In genomic region chr2:159042115-159042850, GRCh38 we compare ENCODE assay signal across 25 cellular contexts.
DNase-seq lines count a peak whose midpoint lies in the region; ATAC-seq and TF ChIP-seq lines count a peak whose summit lies in the region.
"Had no signal": no experiment of that assay in that cellular context is flagged by ENCODE, and none has a peak within 500 bp of the region (broad histone marks: within the 10 kb centered on the region; RNA-seq: fewer than 3 reads in every experiment).

No MANE protein-coding gene starts in this region.

- H3K27me3 ChIP-seq in left ventricle myocardium inferior (ENCODE audit: low read depth), result no peaks in the 10 kb centered on the region
- H3K27me3 ChIP-seq: colonic mucosa, upper lobe of left lung had no signal

- H3K4me1 Mint-ChIP-seq in T-helper 17 cell (no peaks in the 10 kb centered on the region), progenitor cell of endocrine pancreas (ENCODE audit: low read depth) (peaks cover 7% of the 10 kb centered on the region)
- H3K4me1 Mint-ChIP-seq: activated B cell treated with CpG ODN at 0.5 μM for 24 hours; activated naive CD8-positive, alpha-beta T cell treated with anti-CD3 and anti-CD28 coated beads, Interleukin-2, amount 10 ng/mL, durations not matched to agents 7 days and 5 days; immature natural killer cell had no signal

- peaks cover 10% of the 10 kb centered on the region for H3K36me3 ChIP-seq in left ventricle myocardium inferior
- H3K36me3 ChIP-seq: colonic mucosa, HAP-1, upper lobe of left lung had no signal

- H3K9me3 ChIP-seq in T-helper 17 cell (ENCODE audit: control insufficient read depth, low read length, poor library complexity, severe bottlenecking) (no peaks in the 10 kb centered on the region), left ventricle myocardium inferior (replicated peaks) (peaks cover 6% of the 10 kb centered on the region)
- H3K9me3 ChIP-seq: colonic mucosa, upper lobe of left lung had no signal

- no peak for TF ChIP-seq CTCF in left ventricle myocardium inferior (IDR thresholded peaks at IDR 0.05; ENCODE audit: borderline replicate concordance)
- TF ChIP-seq CTCF in progenitor cell of endocrine pancreas (IDR thresholded peaks at IDR 0.05; ENCODE audit: unreplicated experiment), result no peak

- ATAC-seq in T-helper 17 cell, result no peak

- peak overlapping the region; percentile 32 for H3K4me3 Mint-ChIP-seq in T-helper 17 cell
- H3K4me3 Mint-ChIP-seq in progenitor cell of endocrine pancreas (ENCODE audit: low read depth), result no peak overlapping the region
- H3K4me3 Mint-ChIP-seq: activated B cell treated with CpG ODN at 0.5 μM for 24 hours; activated naive CD8-positive, alpha-beta T cell treated with anti-CD3 and anti-CD28 coated beads, Interleukin-2, amount 10 ng/mL, durations not matched to agents 7 days and 5 days; immature natural killer cell; stimulated activated naive CD8-positive, alpha-beta T cell treated with anti-CD3 and anti-CD28 coated beads, Interleukin-15, Interleukin-2, amounts not matched to agents 100 ng/mL and 50 ng/mL, for 24 hours had no signal

- peak; percentile 86 for TF ChIP-seq EP300 in Ishikawa (IDR thresholded peaks at IDR 0.05; ENCODE audit: borderline replicate concordance)

- H3K27ac Mint-ChIP-seq in T-helper 17 cell, result no peak overlapping the region
- peak overlapping the region; percentile 11 for H3K27ac Mint-ChIP-seq in progenitor cell of endocrine pancreas
- H3K27ac Mint-ChIP-seq: activated B cell treated with CpG ODN at 0.5 μM for 24 hours; activated naive CD8-positive, alpha-beta T cell treated with anti-CD3 and anti-CD28 coated beads, Interleukin-2, amount 10 ng/mL, durations not matched to agents 7 days and 5 days; immature natural killer cell; stimulated activated naive CD8-positive, alpha-beta T cell treated with anti-CD3 and anti-CD28 coated beads, Interleukin-15, Interleukin-2, amounts not matched to agents 100 ng/mL and 50 ng/mL, for 24 hours had no signal

- intact Hi-C loops in left ventricle myocardium inferior (cut with micrococcal nuclease), result loop anchor here (10.0 kb wide), 1 partner anchor 73 kb away; no protein-coding TSS in a partner anchor

- H3K9me3 Mint-ChIP-seq in progenitor cell of endocrine pancreas (ENCODE audit: low read depth), result peaks cover 22% of the 10 kb centered on the region
- H3K9me3 Mint-ChIP-seq: stimulated activated naive CD8-positive, alpha-beta T cell treated with anti-CD3 and anti-CD28 coated beads, Interleukin-15, Interleukin-2, amounts not matched to agents 100 ng/mL and 50 ng/mL, for 24 hours had no signal

- H3K36me3 Mint-ChIP-seq in T-helper 17 cell (ENCODE audit: low read depth) (peaks cover 4% of the 10 kb centered on the region), progenitor cell of endocrine pancreas (ENCODE audit: insufficient read depth) (peaks cover 30% of the 10 kb centered on the region)
- H3K36me3 Mint-ChIP-seq: activated naive CD8-positive, alpha-beta T cell treated with anti-CD3 and anti-CD28 coated beads, Interleukin-2, amount 10 ng/mL, durations not matched to agents 7 days and 5 days had no signal

- TF ChIP-seq RAD21 in Ishikawa (IDR thresholded peaks at IDR 0.05; ENCODE audit: low read depth), result peak; percentile 31; the same call in 1 of the 2 replicates

- H3K27me3 Mint-ChIP-seq in T-helper 17 cell (peaks cover 5% of the 10 kb centered on the region), progenitor cell of endocrine pancreas (no peaks in the 10 kb centered on the region)
- H3K27me3 Mint-ChIP-seq: stimulated activated naive CD8-positive, alpha-beta T cell treated with anti-CD3 and anti-CD28 coated beads, Interleukin-15, Interleukin-2, amounts not matched to agents 100 ng/mL and 50 ng/mL, for 24 hours had no signal

- DNase-seq in T-helper 17 cell, result no peak
- DNase-seq in left ventricle myocardium inferior, result peak; percentile 51
- no peak for DNase-seq in progenitor cell of endocrine pancreas (ENCODE audit: low spot score, unreplicated experiment)
- no peak for DNase-seq in activated CD4-positive, alpha-beta T cell treated with anti-CD3 and anti-CD28 coated beads, Interleukin-2, amount 50 U/mL, for 48 hours
- no peak for DNase-seq in NCI-H526 treated with DMSO at 0.1 percent for 48 hours (lab: John Stamatoyannopoulos, UW)
- no peak for DNase-seq in central memory CD4-positive, alpha-beta T cell
- DNase-seq: activated B cell treated with CpG ODN at 0.5 μM for 24 hours; activated CD4-positive, alpha-beta T cell treated with anti-CD3 and anti-CD28 coated beads, Interleukin-2, amount 50 U/mL, for 4 hours; activated effector memory CD4-positive, alpha-beta T cell treated with Interleukin-2 at 50 U/mL for 16 hours; activated naive CD8-positive, alpha-beta T cell treated with anti-CD3 and anti-CD28 coated beads, Interleukin-2, amount 10 ng/mL, durations not matched to agents 7 days and 5 days; colonic mucosa; DMS 273 treated with DMSO at 0.1 percent for 48 hours; immature natural killer cell; IMR-90; NCI-H1417 treated with DMSO at 0.1 percent for 48 hours; NCI-H2171 treated with DMSO at 0.1 percent for 48 hours; NCI-H69; retina; RPMI8226; stimulated activated CD4-positive, alpha-beta T cell treated with anti-CD3 and anti-CD28 coated beads, Interleukin-12 subunit alpha, Interleukin-12 subunit beta, amount 100 ng/mL, for 4 hours; stimulated activated CD4-positive, alpha-beta T cell treated with anti-CD3 and anti-CD28 coated beads, Interleukin-4, amount 100 ng/mL, for 4 hours had no signal

- peak overlapping the region; percentile 41 for H3K27ac ChIP-seq in left ventricle myocardium inferior (replicated peaks)
- H3K27ac ChIP-seq: colonic mucosa had no signal

- H3K4me1 ChIP-seq in left ventricle myocardium inferior, result peaks cover 73% of the 10 kb centered on the region
- H3K4me1 ChIP-seq: colonic mucosa, HAP-1 had no signal

- H3K4me3 ChIP-seq in left ventricle myocardium inferior, result no peak overlapping the region
- H3K4me3 ChIP-seq: colonic mucosa, HAP-1, upper lobe of left lung had no signal

TF ChIP-seq in Ishikawa, 13 proteins besides CTCF, POLR2A, EP300 and RAD21:
- TF ChIP-seq USF1 (IDR thresholded peaks at IDR 0.05) (0 out of 2 replicates have a peak, but pooled peaks have one; percentile 28), CEBPB (IDR thresholded peaks at IDR 0.05) (peak; percentile 34; the same call in 1 of the 2 replicates), FOXM1 (IDR thresholded peaks at IDR 0.05; ENCODE audit: borderline replicate concordance, low read depth) (peak; percentile 26; the same call in 1 of the 2 replicates), YY1 (IDR thresholded peaks at IDR 0.05; ENCODE audit: low read depth) (no peak; the same call in 1 of the 2 replicates), TCF12 (IDR thresholded peaks at IDR 0.05; ENCODE audit: low read depth) (peak; percentile 94), CREB1 (IDR thresholded peaks at IDR 0.05; ENCODE audit: low read depth) (no peak), NFIC (IDR thresholded peaks at IDR 0.05) (peak; percentile 74), ZBTB7A (IDR thresholded peaks at IDR 0.05; ENCODE audit: low read depth) (no peak), REST (IDR thresholded peaks at IDR 0.05; ENCODE audit: low read depth) (no peak), EGR1 (IDR thresholded peaks at IDR 0.05) (0 out of 2 replicates have a peak, but pooled peaks have one; percentile 30), TEAD4 (IDR thresholded peaks at IDR 0.05) (peak; percentile 85), TAF1 (IDR thresholded peaks at IDR 0.05; ENCODE audit: low read depth) (no peak), MAX (IDR thresholded peaks at IDR 0.05) (peak; percentile 93)
